1 cellular context compared by ENCODE assay signal in the genomic region with DNA sequence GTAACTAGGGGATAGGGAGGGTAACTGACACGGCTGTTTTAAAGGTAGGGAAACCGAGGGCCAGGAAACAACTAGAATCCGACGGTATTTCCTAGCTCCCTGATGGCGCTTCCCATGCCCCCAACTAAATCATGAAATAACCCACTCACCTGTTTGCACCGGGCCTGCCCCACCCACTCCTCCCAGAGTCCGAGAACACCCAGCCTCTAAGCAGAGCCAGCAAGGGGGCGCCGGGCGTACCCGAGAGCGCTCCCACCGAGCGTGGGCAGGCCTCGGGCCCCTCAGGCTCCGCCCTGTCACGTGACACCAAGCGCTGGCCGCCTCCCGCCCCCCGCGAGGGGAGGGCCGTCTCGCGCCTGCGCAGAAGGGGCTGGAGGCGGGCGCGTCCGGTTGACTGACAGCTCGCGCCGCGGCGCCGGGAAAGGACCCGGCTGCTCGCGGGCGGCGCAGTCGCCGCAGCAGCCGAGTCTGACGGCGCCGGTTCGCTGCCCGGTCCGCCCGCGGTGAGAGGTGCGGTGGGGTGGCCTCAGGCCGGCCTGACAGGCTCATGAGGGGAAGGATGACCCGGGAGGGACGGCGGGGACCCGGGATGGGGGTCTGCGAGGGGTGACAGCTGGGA.
TF ChIP-seq lines count a peak whose summit lies in the region.

A gene with protein sequence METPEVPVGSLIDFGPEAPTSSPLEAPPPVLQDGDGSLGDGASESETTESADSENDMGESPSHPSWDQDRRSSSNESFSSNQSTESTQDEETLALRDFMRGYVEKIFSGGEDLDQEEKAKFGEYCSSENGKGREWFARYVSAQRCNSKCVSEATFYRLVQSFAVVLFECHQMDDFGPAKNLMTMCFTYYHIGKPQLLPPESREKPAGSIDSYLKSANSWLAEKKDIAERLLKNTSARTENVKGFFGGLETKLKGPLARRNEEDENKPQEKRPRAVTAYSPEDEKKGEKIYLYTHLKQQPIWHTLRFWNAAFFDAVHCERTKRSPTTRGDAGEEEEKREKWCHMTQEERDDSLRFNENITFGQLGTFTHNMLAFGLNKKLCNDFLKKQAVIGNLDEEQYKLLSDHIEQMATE (plus strand): TSS at position 447 of the 619 bp plus-strand sequence. CDS start 39,277 bp downstream, outside the sequence.

TF ChIP-seq in PFSK-1, 5 proteins besides CTCF, POLR2A, EP300 and RAD21 (continued from another document):
- TF ChIP-seq, protein P1, sequence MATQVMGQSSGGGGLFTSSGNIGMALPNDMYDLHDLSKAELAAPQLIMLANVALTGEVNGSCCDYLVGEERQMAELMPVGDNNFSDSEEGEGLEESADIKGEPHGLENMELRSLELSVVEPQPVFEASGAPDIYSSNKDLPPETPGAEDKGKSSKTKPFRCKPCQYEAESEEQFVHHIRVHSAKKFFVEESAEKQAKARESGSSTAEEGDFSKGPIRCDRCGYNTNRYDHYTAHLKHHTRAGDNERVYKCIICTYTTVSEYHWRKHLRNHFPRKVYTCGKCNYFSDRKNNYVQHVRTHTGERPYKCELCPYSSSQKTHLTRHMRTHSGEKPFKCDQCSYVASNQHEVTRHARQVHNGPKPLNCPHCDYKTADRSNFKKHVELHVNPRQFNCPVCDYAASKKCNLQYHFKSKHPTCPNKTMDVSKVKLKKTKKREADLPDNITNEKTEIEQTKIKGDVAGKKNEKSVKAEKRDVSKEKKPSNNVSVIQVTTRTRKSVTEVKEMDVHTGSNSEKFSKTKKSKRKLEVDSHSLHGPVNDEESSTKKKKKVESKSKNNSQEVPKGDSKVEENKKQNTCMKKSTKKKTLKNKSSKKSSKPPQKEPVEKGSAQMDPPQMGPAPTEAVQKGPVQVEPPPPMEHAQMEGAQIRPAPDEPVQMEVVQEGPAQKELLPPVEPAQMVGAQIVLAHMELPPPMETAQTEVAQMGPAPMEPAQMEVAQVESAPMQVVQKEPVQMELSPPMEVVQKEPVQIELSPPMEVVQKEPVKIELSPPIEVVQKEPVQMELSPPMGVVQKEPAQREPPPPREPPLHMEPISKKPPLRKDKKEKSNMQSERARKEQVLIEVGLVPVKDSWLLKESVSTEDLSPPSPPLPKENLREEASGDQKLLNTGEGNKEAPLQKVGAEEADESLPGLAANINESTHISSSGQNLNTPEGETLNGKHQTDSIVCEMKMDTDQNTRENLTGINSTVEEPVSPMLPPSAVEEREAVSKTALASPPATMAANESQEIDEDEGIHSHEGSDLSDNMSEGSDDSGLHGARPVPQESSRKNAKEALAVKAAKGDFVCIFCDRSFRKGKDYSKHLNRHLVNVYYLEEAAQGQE (IDR thresholded peaks at IDR 0.05; ENCODE audit: insufficient read depth in 1 of 2, low read depth in 2 of 2, low read length in 2 of 2): no peak
- TF ChIP-seq TAF1 (IDR thresholded peaks at IDR 0.05; ENCODE audit: borderline replicate concordance, insufficient read depth, low read length): no peak
